2 cellular contexts compared by ENCODE assay signal in genomic region chr19:41815301-41815700, GRCh38.
TF ChIP-seq lines count a peak whose summit lies in the region.

No MANE protein-coding gene starts in this region.

TF ChIP-seq in HEK293, 187 proteins besides CTCF, POLR2A, EP300 and RAD21:
- TF ChIP-seq ZNF274 (IDR thresholded peaks at IDR 0.05; ENCODE audit: low read length) (no peak), ZNF274 (tag by site-specific recombination; IDR thresholded peaks at IDR 0.05; ENCODE audit: borderline replicate concordance) (no peak), ZNF529 (tag by site-specific recombination; IDR thresholded peaks at IDR 0.05; ENCODE audit: insufficient replicate concordance) (peak; percentile 94)

TF ChIP-seq in HepG2, 621 proteins besides CTCF, POLR2A, EP300 and RAD21:
- TF ChIP-seq MNT (IDR thresholded peaks at IDR 0.05) = peak; percentile 78
- TF ChIP-seq ZMYM4 (CRISPR knock-in tag; IDR thresholded peaks at IDR 0.05) = no peak
- no peak for TF ChIP-seq MYPOP (CRISPR knock-in tag; IDR thresholded peaks at IDR 0.05)
- no peak for TF ChIP-seq ZNF260 (CRISPR knock-in tag; IDR thresholded peaks at IDR 0.05; ENCODE audit: borderline replicate concordance, low read depth)
- TF ChIP-seq PBX3 (CRISPR knock-in tag; IDR thresholded peaks at IDR 0.05; ENCODE audit: borderline replicate concordance) = no peak
- TF ChIP-seq ZNF777 (CRISPR knock-in tag; IDR thresholded peaks at IDR 0.05) = no peak
- no peak for TF ChIP-seq ZNF18 (CRISPR knock-in tag; IDR thresholded peaks at IDR 0.05; ENCODE audit: insufficient replicate concordance)
